In genomic region chr3:53590606-53591005, GRCh38 we compare ENCODE assay signal across 25 cellular contexts.
"Had no signal": no experiment of that assay in that cellular context is flagged by ENCODE, and none has a peak within 500 bp of the region (broad histone marks: within the 10 kb centered on the region; RNA-seq: fewer than 3 reads in every experiment).

No MANE protein-coding gene starts in this region.

- ATAC-seq: stimulated activated memory B cell treated with anti-CD40 and anti-IgM and Interleukin-4, amounts not matched to agents 10 μg/mL and 1 μg/mL and 100 μg/mL, for 72 hours; stimulated activated naive CD8-positive, alpha-beta T cell treated with anti-CD3 and anti-CD28 coated beads, Interleukin-15, amount 100 ng/mL, for 72 hours; stimulated activated naive CD8-positive, alpha-beta T cell treated with anti-CD3 and anti-CD28 coated beads, Interleukin-15, Interleukin-2, amounts not matched to agents 100 U/mL and 50 U/mL, for 24 hours; upper lobe of right lung had no signal

- H3K27ac ChIP-seq: stomach, suprapubic skin, testis, thoracic aorta, thyroid gland, tibial artery, tibial nerve, transverse colon, upper lobe of left lung, upper lobe of right lung, uterus had no signal

- H3K36me3 ChIP-seq: stomach, suprapubic skin, thoracic aorta, thyroid gland, tibial artery, tibial nerve, transverse colon, upper lobe of left lung, upper lobe of right lung, uterus had no signal

- H3K27me3 ChIP-seq: stomach, suprapubic skin, testis, thyroid gland, tibial artery, tibial nerve, transverse colon, upper lobe of left lung, upper lobe of right lung, uterus had no signal

- H3K4me3 ChIP-seq: stomach, suprapubic skin, testis, thoracic aorta, thyroid gland, tibial artery, tibial nerve, transverse colon, upper lobe of left lung, upper lobe of right lung, uterus had no signal

- DNase-seq: stimulated activated CD4-positive, alpha-beta T cell treated with anti-CD3 and anti-CD28 coated beads, Interleukin-2, amount 100 ng/mL, for 24 hours; stimulated activated CD4-positive, alpha-beta T cell treated with anti-CD3 and anti-CD28 coated beads, Interleukin-2, amount 100 ng/mL, for 48 hours; stimulated activated CD4-positive, alpha-beta T cell treated with anti-CD3 and anti-CD28 coated beads, Interleukin-4, amount 100 ng/mL, for 1 hour; stimulated activated CD4-positive, alpha-beta T cell treated with anti-CD3 and anti-CD28 coated beads, Interleukin-4, amount 100 ng/mL, for 24 hours; stimulated activated CD4-positive, alpha-beta T cell treated with anti-CD3 and anti-CD28 coated beads, Interleukin-4, amount 100 ng/mL, for 4 hours; stimulated activated CD8-positive, alpha-beta memory T cell treated with anti-CD3 and anti-CD28 coated beads, Interleukin-4, amount 100 ng/mL, for 48 hours; stimulated activated naive B cell treated with anti-CD40 and anti-IgM and Interleukin-4, amounts not matched to agents 10 μg/mL and 1 μg/mL and 100 μg/mL, for 72 hours; stimulated activated naive CD4-positive, alpha-beta T cell; stimulated activated naive CD4-positive, alpha-beta T cell treated with Interleukin-2 at 50 U/mL for 16 hours; stimulated activated naive CD8-positive, alpha-beta T cell treated with anti-CD3 and anti-CD28 coated beads, Interleukin-15, amount 100 ng/mL, for 72 hours; stimulated activated naive CD8-positive, alpha-beta T cell treated with anti-CD3 and anti-CD28 coated beads, Interleukin-15, Interleukin-2, amounts not matched to agents 100 U/mL and 50 U/mL, for 24 hours; stomach; substantia nigra; testis; thyroid gland; tibial artery; transverse colon; upper lobe of left lung; upper lobe of right lung; uterus had no signal

- H3K9me3 ChIP-seq: stomach, suprapubic skin, testis, thoracic aorta, thyroid gland, tibial artery, tibial nerve, transverse colon, upper lobe of left lung, upper lobe of right lung, uterus had no signal

- FAIRE-seq: urothelium cell line had no signal

- H3K4me1 ChIP-seq: stomach, suprapubic skin, thyroid gland, tibial artery, tibial nerve, transverse colon, uterus had no signal
